Comparison of ENCODE assay signal across 8 cellular contexts in genomic region chr6:41896280-41896679, GRCh38. TPM values are rescaled to one million over a fixed set of nuclear protein-coding genes. Genes with fewer than 3 reads are reported as not detected.
DNase-seq lines count a peak whose midpoint lies in the region; ATAC-seq and TF ChIP-seq lines count a peak whose summit lies in the region.

No MANE protein-coding gene starts in this region.

- H3K9me3 ChIP-seq in CD8-positive, alpha-beta memory T cell (ENCODE audit: low read length) = no peaks in the 10 kb centered on the region
- H3K9me3 ChIP-seq in Loucy (ENCODE audit: insufficient read depth, low read depth, low read length) (no peaks in the 10 kb centered on the region), colonic mucosa (no peaks in the 10 kb centered on the region), neuron (ENCODE audit: low read length) (no peaks in the 10 kb centered on the region)

- H3K27ac Mint-ChIP-seq in CD8-positive, alpha-beta memory T cell = peak overlapping the region in 7 of 8 donors; percentile 41 to 98 (median 92)

- no peaks in the 10 kb centered on the region for H3K9me2 ChIP-seq in Loucy (replicated peaks; ENCODE audit: low read depth, low read length)

- H2AFZ ChIP-seq in Loucy (ENCODE audit: low read length) = peak overlapping the region; percentile 80; the same call in 1 of the 2 replicates
- H2AFZ ChIP-seq in neuron (ENCODE audit: low read depth, low read length) = no peak overlapping the region

- H3K4me3 Mint-ChIP-seq in CD8-positive, alpha-beta memory T cell = peak overlapping the region in 1 of 7 donors; percentile 26

- H4K20me1 ChIP-seq in Loucy (ENCODE audit: insufficient read depth, low read length, poor library complexity, severe bottlenecking) = peaks cover 9% of the 10 kb centered on the region

- H3K4me1 ChIP-seq in CD8-positive, alpha-beta memory T cell (ENCODE audit: insufficient read depth, low read length) = peaks cover 24% of the 10 kb centered on the region
- H3K4me1 ChIP-seq in Loucy (ENCODE audit: insufficient read depth, low read length, poor library complexity, severe bottlenecking) (peaks cover 44% of the 10 kb centered on the region), colonic mucosa (no peaks in the 10 kb centered on the region), neuron (ENCODE audit: insufficient read depth, low read length) (peaks cover 25% of the 10 kb centered on the region)

- peak overlapping the region; percentile 76 for H3K9ac ChIP-seq in Loucy (ENCODE audit: low read depth, low read length, poor library complexity, severe bottlenecking)
- H3K9ac ChIP-seq in colonic mucosa (ENCODE audit: low read depth in 2 of 2, low read length in 2 of 2) = no peak overlapping the region

- H3K36me3 ChIP-seq in CD8-positive, alpha-beta memory T cell (ENCODE audit: insufficient read depth, low read length) = no peaks in the 10 kb centered on the region
- H3K36me3 ChIP-seq in Loucy (ENCODE audit: insufficient read depth, low read length) = no peaks in the 10 kb centered on the region
- H3K36me3 ChIP-seq in colonic mucosa = no peaks in the 10 kb centered on the region
- H3K36me3 ChIP-seq in neuron (ENCODE audit: insufficient read depth, low read length) = peaks cover 4% of the 10 kb centered on the region

- H3K27me3 Mint-ChIP-seq in CD8-positive, alpha-beta memory T cell = no peaks in the 10 kb centered on the region

- TF ChIP-seq CTCF in Loucy (conservative IDR thresholded peaks at IDR 0.05; ENCODE audit: low read length) (no peak), colonic mucosa (IDR thresholded peaks at IDR 0.05) (no peak)

- H3K4me3 ChIP-seq in CD8-positive, alpha-beta memory T cell (ENCODE audit: low read length) = no peak overlapping the region
- H3K4me3 ChIP-seq in Loucy (ENCODE audit: low read length, poor library complexity, severe bottlenecking) (peak overlapping the region; percentile 78), colonic mucosa (no peak overlapping the region), neuron (ENCODE audit: low read length) (peak overlapping the region; percentile 75)

- DNase-seq in CD8-positive, alpha-beta memory T cell = no peak
- DNase-seq in colonic mucosa (no peak), AG08396 (ENCODE audit: low spot score) (no peak), HCEC 1CT (no peak)
- no peak for DNase-seq in activated effector memory CD4-positive, alpha-beta T cell treated with Interleukin-2 at 50 U/mL for 16 hours

- H3K9me3 Mint-ChIP-seq in CD8-positive, alpha-beta memory T cell = no peaks in the 10 kb centered on the region

- peak overlapping the region; percentile 58 for H3K27ac ChIP-seq in CD8-positive, alpha-beta memory T cell (ENCODE audit: low read depth, low read length)
- peak overlapping the region; percentile 42 for H3K27ac ChIP-seq in colonic mucosa

- POLR2A ChIA-PET in CD8-positive, alpha-beta memory T cell (lab: Charles Lee) = interaction anchor here (0.6 to 2.0 kb wide), 2 partner anchors 25 to 50 kb away, joined by 8 to 12 read pairs; partner anchors contain the start of genes BYSL and MED20

- peaks cover 0 to 8% (median 0%) of the 10 kb centered on the region in 3 donors for H3K36me3 Mint-ChIP-seq in CD8-positive, alpha-beta memory T cell

- CTCF ChIA-PET in CD8-positive, alpha-beta memory T cell (lab: Charles Lee) = interaction anchor here (0.7 to 3.1 kb wide), 6 partner anchors 25 to 208 kb away, joined by 3 to 11 read pairs (median 4); partner anchors contain the start of genes BYSL, MED20 and TOMM6

- H3K79me2 ChIP-seq in Loucy (ENCODE audit: insufficient read depth, low read length) = peaks cover 33% of the 10 kb centered on the region

- peaks cover 9 to 13% (median 11%) of the 10 kb centered on the region in 3 donors for H3K4me1 Mint-ChIP-seq in CD8-positive, alpha-beta memory T cell

- H3K4me2 ChIP-seq in Loucy (ENCODE audit: low read depth, low read length, poor library complexity, severe bottlenecking) = peak overlapping the region; percentile 75

- ATAC-seq in GM21576 (IDR thresholded peaks at IDR 0.05; ENCODE audit: unreplicated experiment) = no peak

- no peaks in the 10 kb centered on the region for H3F3A ChIP-seq in Loucy (ENCODE audit: low read depth)

- no peaks in the 10 kb centered on the region for H3K27me3 ChIP-seq in CD8-positive, alpha-beta memory T cell (ENCODE audit: insufficient read depth, low read length, poor library complexity, severe bottlenecking)
- H3K27me3 ChIP-seq in Loucy (ENCODE audit: insufficient read depth, low read length, poor library complexity, severe bottlenecking) (no peaks in the 10 kb centered on the region), colonic mucosa (no peaks in the 10 kb centered on the region), neuron (ENCODE audit: insufficient read depth, low read length) (no peaks in the 10 kb centered on the region)

- intact Hi-C loops in colonic mucosa (cut with DNase I) = no loop called here

RNA-seq across cellular contexts. Expression of gene USP49, which starts 1.1 kb away (rescaled TPM):
- total RNA-seq in CD8-positive, alpha-beta memory T cell = 1 to 10 TPM; 5.0 to 5.2 TPM
- 0.59 TPM for polyA plus RNA-seq in CD8-positive, alpha-beta memory T cell
- total RNA-seq in colonic mucosa = 1 to 10 TPM; 1.7 to 2.9 TPM

RNA-seq across cellular contexts. Expression of gene MED20, which starts 24.7 kb away (rescaled TPM):
- 10 to 100 TPM; 18.1 to 21.1 TPM for total RNA-seq in CD8-positive, alpha-beta memory T cell
- 5.3 TPM for polyA plus RNA-seq in CD8-positive, alpha-beta memory T cell
- total RNA-seq in colonic mucosa = 10 to 100 TPM; 15.0 to 22.9 TPM

RNA-seq across cellular contexts. Expression of gene BYSL, which starts 25.0 kb away (rescaled TPM):
- total RNA-seq in CD8-positive, alpha-beta memory T cell = 10 to 100 TPM; 80.5 to 84.4 TPM
- 5.9 TPM for polyA plus RNA-seq in CD8-positive, alpha-beta memory T cell
- total RNA-seq in colonic mucosa = 10 to 100 TPM; 10.4 to 16.4 TPM

RNA-seq across cellular contexts. Expression of gene CCND3, which starts 45.3 kb away (rescaled TPM):
- 100 to 1,000 TPM; 283 to 287 TPM for total RNA-seq in CD8-positive, alpha-beta memory T cell
- 648 TPM for polyA plus RNA-seq in CD8-positive, alpha-beta memory T cell
- total RNA-seq in colonic mucosa = 10 to 100 TPM; 86.2 to 92.3 TPM

Comparison
In these comparisons a context has a peak if more than half of its experiments do, and no peak if none do; other contexts are left out.
1. H3K4me3 ChIP-seq: peak in Loucy (single experiment) and neuron (single experiment); none in CD8-positive, alpha-beta memory T cell (single experiment) and colonic mucosa (single experiment).
2. RNA of gene BYSL, which starts 25.0 kb away (total RNA-seq): 80.5 to 84.4 TPM in CD8-positive, alpha-beta memory T cell; 10.4 to 16.4 TPM in colonic mucosa; every median in the first group is over 4 times any median in the second.